Comparison of ENCODE assay signal across 8 cellular contexts in genomic region chr5:173616577-173617118, GRCh38. TPM values are rescaled to one million over a fixed set of nuclear protein-coding genes. Genes with fewer than 3 reads are reported as not detected.
DNase-seq lines count a peak whose midpoint lies in the region; ATAC-seq, FAIRE-seq and TF ChIP-seq lines count a peak whose summit lies in the region.

Gene BOD1 (minus strand): TSS chr5:173616650. CDS start chr5:173616436, 214 bp downstream.

- peak; percentile 72 for FAIRE-seq in HepG2 (lab: Jason Lieb, UNC)

- DNase-seq in CD1c-positive myeloid dendritic cell (ENCODE audit: extremely low spot score) (peak; percentile 99), HK-2 (ENCODE audit: unreplicated experiment) (peak; percentile 92), NCI-H82 treated with DMSO at 0.1 percent for 48 hours (lab: John Stamatoyannopoulos, UW; ENCODE audit: unreplicated experiment) (peak; percentile 90), dermis microvascular lymphatic vessel endothelial cell (ENCODE audit: low read depth in 2 of 2) (peak; percentile 97 to 99), HepG2 (ENCODE audit: low spot score) (peak; percentile 96)
- DNase-seq in activated CD4-positive, alpha-beta memory T cell treated with anti-CD3 and anti-CD28 coated beads for 36 hours, result peak; percentile 98
- peak; percentile 89 to 90 for DNase-seq in stimulated activated CD4-positive, alpha-beta T cell treated with anti-CD3 and anti-CD28 coated beads, Interleukin-2, amount 100 ng/mL, for 48 hours

- POLR2A ChIA-PET in activated CD4-positive, alpha-beta memory T cell treated with anti-CD3 and anti-CD28 coated beads for 36 hours (lab: Charles Lee), result interaction anchor here (1.1 to 1.6 kb wide), 5 partner anchors 20 to 356 kb away, joined by 3 to 15 read pairs (median 4); partner anchors contain the start of gene CPEB4
- POLR2A ChIA-PET in HepG2 (lab: Yijun Ruan, JAX), result interaction anchor here (0.5 to 2.1 kb wide), 9 partner anchors 29 to 368 kb away, joined by 3 to 9 read pairs (median 4); partner anchors contain the start of gene CPEB4

- WGBS in HepG2 (ENCODE audit: low lambda C conversion rate), result 3% methylated on average over 21 of the region's 37 CpGs

- H3K4me3 ChIP-seq in HepG2 (replicated peaks in 1 of 3; ENCODE audit: insufficient read depth in 1 of 3, low read depth in 2 of 3, low read length in 3 of 3), result peak within 1 kb of the TSS; percentile 83 to 92 (median 86)

- BruUV-seq in HepG2 (replicated peaks; lab: Mats Ljungman, UMichigan), result no TSS peak

- peak within 1 kb of the TSS; percentile 44 for H2AFZ ChIP-seq in HepG2 (ENCODE audit: low read length)

- intact Hi-C loops in activated CD4-positive, alpha-beta memory T cell treated with anti-CD3 and anti-CD28 coated beads for 36 hours (cut with micrococcal nuclease), result loop anchor here (1.0 to 10.0 kb wide), 8 partner anchors 172 to 1901 kb away; partner anchors contain the start of genes BNIP1, CPEB4, CREBRF and STK10
- intact Hi-C loops in HepG2 (cut with micrococcal nuclease; ENCODE audit: unreplicated experiment), result loop anchor here (5.0 kb wide), 2 partner anchors 146 to 206 kb away; no protein-coding TSS in a partner anchor

- H3K9me3 ChIP-seq in HepG2 (ENCODE audit: low read length), result no peaks in the 10 kb centered on the region

- TF ChIP-seq CTCF in HepG2 (CRISPR knock-in tag; IDR thresholded peaks at IDR 0.05), result no peak; the same call in 1 of the 2 replicates

- no peaks in the 10 kb centered on the region for H3K27me3 Mint-ChIP-seq in activated CD4-positive, alpha-beta memory T cell treated with anti-CD3 and anti-CD28 coated beads for 36 hours

- in situ Hi-C loops in HepG2 (cut with HindIII; ENCODE audit: extremely low pct_ligation_motif_present, low pct_unique_long_range_greater_than_20kb), result loop anchor here (5.0 to 10.0 kb wide), 2 partner anchors 356 to 698 kb away; no protein-coding TSS in a partner anchor

- TF ChIP-seq POLR2A in HepG2 (IDR thresholded peaks at IDR 0.05; ENCODE audit: insufficient read depth in 1 of 2, low read depth in 2 of 2, low read length in 2 of 2), result peak; percentile 50 to 58; a peak in 3 of 4 replicates

- peak within 1 kb of the TSS; percentile 79 for H3K27ac ChIP-seq in HepG2 (ENCODE audit: extremely low read length, insufficient read depth, low read length)

- peak within 1 kb of the TSS; percentile 90 for H3K27ac Mint-ChIP-seq in activated CD4-positive, alpha-beta memory T cell treated with anti-CD3 and anti-CD28 coated beads for 36 hours

- H3K36me3 ChIP-seq in HepG2 (replicated peaks in 1 of 2; ENCODE audit: control insufficient read depth in 1 of 2, insufficient read depth in 2 of 2, low read length in 2 of 2), result peaks cover 9 to 14% of the 10 kb centered on the region in 2 experiments; a peak in 4 of 5 replicates

- peaks cover 14% of the 10 kb centered on the region for H3K36me3 Mint-ChIP-seq in activated CD4-positive, alpha-beta memory T cell treated with anti-CD3 and anti-CD28 coated beads for 36 hours

- H3K4me1 Mint-ChIP-seq in activated CD4-positive, alpha-beta memory T cell treated with anti-CD3 and anti-CD28 coated beads for 36 hours (ENCODE audit: low read depth), result peaks cover 45% of the 10 kb centered on the region

- no peaks in the 10 kb centered on the region; a peak in 1 of 5 replicates for H3K27me3 ChIP-seq in HepG2 (ENCODE audit: control insufficient read depth in 1 of 2, insufficient read depth in 2 of 2, low read length in 2 of 2)

- TF ChIP-seq EP300 in HepG2 (IDR thresholded peaks at IDR 0.05; ENCODE audit: low read depth in 2 of 2, low read length in 2 of 2), result 0 out of 4 replicates have a peak, but pooled peaks of 1 of the 2 experiments have one; percentile 11
- no peak for TF ChIP-seq EP300 in HepG2 (CRISPR knock-in tag; IDR thresholded peaks at IDR 0.05; ENCODE audit: borderline replicate concordance)

- H4K20me1 ChIP-seq in HepG2 (ENCODE audit: insufficient read depth, low read length), result peaks cover 32% of the 10 kb centered on the region

- H3K4me3 Mint-ChIP-seq in activated CD4-positive, alpha-beta memory T cell treated with anti-CD3 and anti-CD28 coated beads for 36 hours, result peak within 1 kb of the TSS; percentile 95

- ATAC-seq in GM19455 (IDR thresholded peaks at IDR 0.05; ENCODE audit: unreplicated experiment) (peak; percentile 92), HepG2 (peak; percentile 95)

- H3K9me3 Mint-ChIP-seq in activated CD4-positive, alpha-beta memory T cell treated with anti-CD3 and anti-CD28 coated beads for 36 hours, result no peaks in the 10 kb centered on the region

- peak; percentile 44 for TF ChIP-seq RAD21 in HepG2 (CRISPR knock-in tag; IDR thresholded peaks at IDR 0.05)

- CTCF ChIA-PET in activated CD4-positive, alpha-beta memory T cell treated with anti-CD3 and anti-CD28 coated beads for 36 hours (lab: Charles Lee), result interaction anchor here (0.7 to 8.3 kb wide), 21 partner anchors 11 to 846 kb away, joined by 3 to 115 read pairs (median 6); partner anchors contain the start of genes CPEB4 and DUSP1
- CTCF ChIA-PET in HepG2 (lab: Yijun Ruan, JAX; ENCODE audit: low intra/inter-chr PET ratio, low total read pairs), result interaction anchor here (0.9 kb wide), 1 partner anchor 356 kb away, joined by 4 read pairs; no protein-coding TSS in a partner anchor

- peaks cover 66% of the 10 kb centered on the region for H3K4me1 ChIP-seq in HepG2 (ENCODE audit: insufficient read depth, low read length)

- peak within 1 kb of the TSS; percentile 87 for H3K4me2 ChIP-seq in HepG2 (ENCODE audit: low read depth, low read length)

- H3K79me2 ChIP-seq in HepG2 (ENCODE audit: insufficient read depth, low read length), result peaks cover 44% of the 10 kb centered on the region

- peak within 1 kb of the TSS; percentile 87 for H3K9ac ChIP-seq in HepG2 (ENCODE audit: insufficient read depth, low read depth, low read length)

TF ChIP-seq in HepG2, 621 proteins besides CTCF, POLR2A, EP300 and RAD21 (continues in another document):
- TF ChIP-seq PREB (CRISPR knock-in tag; IDR thresholded peaks at IDR 0.05) (no peak), FOXK1 (CRISPR knock-in tag; IDR thresholded peaks at IDR 0.05; ENCODE audit: borderline replicate concordance, low read depth) (peak; percentile 87; the same call in 1 of the 2 replicates), HMGA1 (CRISPR knock-in tag; conservative IDR thresholded peaks at IDR 0.05) (no peak), ZNF691 (CRISPR knock-in tag; IDR thresholded peaks at IDR 0.05; ENCODE audit: borderline replicate concordance, low read depth) (no peak), ZNF672 (CRISPR knock-in tag; IDR thresholded peaks at IDR 0.05) (no peak), HNRNPUL1 (IDR thresholded peaks at IDR 0.05; ENCODE audit: low read depth, low read length) (no peak), MYNN (CRISPR knock-in tag; IDR thresholded peaks at IDR 0.05; ENCODE audit: low read depth) (no peak), KAT7 (CRISPR knock-in tag; IDR thresholded peaks at IDR 0.05; ENCODE audit: borderline replicate concordance) (peak; percentile 24; the same call in 1 of the 2 replicates), NFATC3 (CRISPR knock-in tag; IDR thresholded peaks at IDR 0.05) (no peak), ZNF256 (CRISPR knock-in tag; conservative IDR thresholded peaks at IDR 0.05) (no peak), ZNF232 (CRISPR knock-in tag; IDR thresholded peaks at IDR 0.05; ENCODE audit: borderline replicate concordance) (no peak), ZFP82 (CRISPR knock-in tag; IDR thresholded peaks at IDR 0.05; ENCODE audit: borderline replicate concordance) (no peak)

RNA-seq across cellular contexts. Expression of gene BOD1, which starts in this region (rescaled TPM):
- 10 to 100 TPM; 23.9 to 28.6 TPM for total RNA-seq in activated CD4-positive, alpha-beta memory T cell treated with anti-CD3 and anti-CD28 coated beads for 36 hours
- total RNA-seq in dermis microvascular lymphatic vessel endothelial cell, result 38.9 and 50.2 TPM in 2 replicates
- 103 and 107 TPM in 2 replicates for total RNA-seq in HepG2 (2016; rRNA removed; fragmentation: Illumina TruSeq; extraction: Trizol)
- total RNA-seq in HepG2 (2016; cell fraction: cytosol; rRNA removed; fragmentation: Illumina TruSeq; extraction: Trizol; ENCODE audit: low read depth), result 294 and 338 TPM in 2 replicates
- total RNA-seq in HepG2 (2016; cell fraction: insoluble cytoplasmic fraction; rRNA removed; fragmentation: Illumina TruSeq; extraction: Trizol), result 97.4 and 104 TPM in 2 replicates
- total RNA-seq in HepG2 (2016; cell fraction: membrane; rRNA removed; fragmentation: Illumina TruSeq; extraction: Trizol), result 322 and 357 TPM in 2 replicates
- total RNA-seq in HepG2 (2016; cell fraction: nucleus; rRNA removed; fragmentation: Illumina TruSeq; extraction: Trizol), result 52.9 and 56.3 TPM in 2 replicates
- polyA plus RNA-seq in HepG2 (2011; rRNA removed), result 68.6 and 81.5 TPM in 2 replicates
- 64.4 and 81.3 TPM in 2 replicates for polyA plus RNA-seq in HepG2 (2011; cell fraction: cytosol; rRNA removed)
- 46.1 and 59.4 TPM in 2 replicates for polyA plus RNA-seq in HepG2 (2011; cell fraction: nucleus; rRNA removed)
- polyA plus RNA-seq in HepG2 (2012), result 97.1 and 100 TPM in 2 replicates
- 345 and 348 TPM in 2 replicates for polyA plus RNA-seq in HepG2 (2016; cell fraction: cytosol; fragmentation: Illumina TruSeq; extraction: Trizol; ENCODE audit: low read depth)
- 95.3 and 104 TPM in 2 replicates for polyA plus RNA-seq in HepG2 (2016; cell fraction: insoluble cytoplasmic fraction; fragmentation: Illumina TruSeq; extraction: Trizol; ENCODE audit: low read depth)
- polyA plus RNA-seq in HepG2 (2016; cell fraction: membrane; fragmentation: Illumina TruSeq; extraction: Trizol; ENCODE audit: low read depth), result 290 and 313 TPM in 2 replicates
- polyA plus RNA-seq in HepG2 (2016; cell fraction: nucleus; fragmentation: Illumina TruSeq; extraction: Trizol; ENCODE audit: insufficient read depth, low read depth), result 82.4 and 85.5 TPM in 2 replicates
- 36.5 and 45.8 TPM in 2 replicates for polyA minus RNA-seq in HepG2 (2011; rRNA and poly(A)+ RNA removed; ENCODE audit: low replicate concordance)
- 34.5 and 35.2 TPM in 2 replicates for polyA minus RNA-seq in HepG2 (2011; cell fraction: cytosol; rRNA and poly(A)+ RNA removed)
- polyA minus RNA-seq in HepG2 (2011; cell fraction: nucleus; rRNA and poly(A)+ RNA removed), result 47.1 and 52.1 TPM in 2 replicates

Comparison
In these comparisons a context has a peak if more than half of its experiments do, and no peak if none do; other contexts are left out.
1. Peak in every context shown above with its lines: DNase-seq, ATAC-seq, H3K4me3 ChIP-seq and H3K27ac ChIP-seq.